ENCODE assay signal across 17 cellular contexts in genomic region chr4:655735-656151, GRCh38. TPM values are rescaled to one million over a fixed set of nuclear protein-coding genes. Genes with fewer than 3 reads are reported as not detected.
DNase-seq lines count a peak whose midpoint lies in the region; ATAC-seq and TF ChIP-seq lines count a peak whose summit lies in the region.
"Had no signal": no experiment of that assay in that cellular context is flagged by ENCODE, and none has a peak within 500 bp of the region (broad histone marks: within the 10 kb centered on the region; RNA-seq: fewer than 3 reads in every experiment).

No MANE protein-coding gene starts in this region.

- TF ChIP-seq POLR2A in sigmoid colon (IDR thresholded peaks at IDR 0.05), result no peak

- CTCF ChIA-PET in Panc1 (lab: Charles Lee), result no interaction called here
- CTCF ChIA-PET in GM10248 (lab: Yijun Ruan, JAX), result no interaction called here

- whole genome bisulfite sequencing in sigmoid colon, 2 donors, result 68 to 76% methylated on average over 18 of the region's 18 CpGs

- H3K4me1 ChIP-seq in Panc1 (ENCODE audit: control insufficient read depth, insufficient read depth, low read length), result no peaks in the 10 kb centered on the region
- H3K4me1 ChIP-seq in lower lobe of right lung, result no peaks in the 10 kb centered on the region
- H3K4me1 ChIP-seq in sigmoid colon, result no peaks in the 10 kb centered on the region

- TF ChIP-seq EP300 in sigmoid colon (IDR thresholded peaks at IDR 0.05), result no peak

- H3K9me3 Mint-ChIP-seq in glutamatergic neuron (ENCODE audit: unreplicated experiment), result peaks cover 6% of the 10 kb centered on the region
- H3K9me3 Mint-ChIP-seq: GM23338 had no signal

- TF ChIP-seq CTCF in Panc1 (IDR thresholded peaks at IDR 0.05), result no peak
- no peak for TF ChIP-seq CTCF in lower lobe of right lung (IDR thresholded peaks at IDR 0.05)
- no peak for TF ChIP-seq CTCF in sigmoid colon (IDR thresholded peaks at IDR 0.05)
- no peak for TF ChIP-seq CTCF in glutamatergic neuron (IDR thresholded peaks at IDR 0.05; ENCODE audit: partially characterized antibody, unreplicated experiment)
- TF ChIP-seq CTCF in GM10248 (IDR thresholded peaks at IDR 0.05; ENCODE audit: control extremely low read depth, extremely low read depth, low read depth, missing control alignments), result no peak

- no peaks in the 10 kb centered on the region for H3K4me1 Mint-ChIP-seq in glutamatergic neuron (ENCODE audit: low read depth, unreplicated experiment)
- H3K4me1 Mint-ChIP-seq: GM23338 had no signal

- BruUV-seq in Panc1 (replicated peaks; lab: Mats Ljungman, UMichigan), result no TSS peak

- peaks cover 14% of the 10 kb centered on the region for H3K27me3 Mint-ChIP-seq in glutamatergic neuron (ENCODE audit: unreplicated experiment)

- no peaks in the 10 kb centered on the region for H3K36me3 ChIP-seq in Panc1 (ENCODE audit: control insufficient read depth, insufficient read depth, low read length)
- no peaks in the 10 kb centered on the region for H3K36me3 ChIP-seq in lower lobe of right lung
- H3K36me3 ChIP-seq in sigmoid colon, result no peaks in the 10 kb centered on the region
- H3K36me3 ChIP-seq: MG63 had no signal

- no peaks in the 10 kb centered on the region for H3K27me3 ChIP-seq in Panc1 (ENCODE audit: control insufficient read depth, insufficient read depth, low read length)
- H3K27me3 ChIP-seq in lower lobe of right lung (ENCODE audit: low read depth), result peaks cover 11% of the 10 kb centered on the region
- peaks cover 0 to 29% (median 8%) of the 10 kb centered on the region in 3 donors for H3K27me3 ChIP-seq in sigmoid colon
- H3K27me3 ChIP-seq: MG63 had no signal

- intact Hi-C loops in Panc1 (cut with micrococcal nuclease; ENCODE audit: unreplicated experiment), result no loop called here
- intact Hi-C loops in lower lobe of right lung (cut with DNase I), result no loop called here
- intact Hi-C loops in sigmoid colon (cut with DNase I), result no loop called here

- H3K4me3 ChIP-seq in Panc1 (ENCODE audit: low read depth in 2 of 2, low read length in 2 of 2), result no peak overlapping the region
- no peak overlapping the region for H3K4me3 ChIP-seq in lower lobe of right lung
- no peak overlapping the region for H3K4me3 ChIP-seq in sigmoid colon
- H3K4me3 ChIP-seq: GM23338, MG63 had no signal

- H3K27ac ChIP-seq in Panc1 (ENCODE audit: low read length), result no peak overlapping the region
- peak overlapping the region; percentile 94 for H3K27ac ChIP-seq in cingulate gyrus (ENCODE audit: low read depth, low read length)
- no peak overlapping the region for H3K27ac ChIP-seq in lower lobe of right lung
- H3K27ac ChIP-seq in sigmoid colon, result no peak overlapping the region

- H3K9me3 ChIP-seq in Panc1 (ENCODE audit: control insufficient read depth, insufficient read depth, low read depth, low read length) (no peaks in the 10 kb centered on the region), lower lobe of right lung (no peaks in the 10 kb centered on the region), sigmoid colon (no peaks in the 10 kb centered on the region)
- H3K9me3 ChIP-seq: MG63 had no signal

- DNase-seq in Panc1 (ENCODE audit: low read depth, low spot score), result no peak
- DNase-seq in lower lobe of right lung, result peak; percentile 45
- peak; percentile 54 for DNase-seq in sigmoid colon
- DNase-seq in AG08396 (ENCODE audit: low spot score), result no peak
- DNase-seq in glutamatergic neuron, result no peak
- no peak for DNase-seq in GM10248 (ENCODE audit: extremely low spot score)
- DNase-seq: ACHN, COR-L47, DMS153, MG63, NCI-H1092, NCI-H1694, NCI-H2227 treated with DMSO at 0.1 percent for 48 hours, NCI-H524, SHP77 had no signal

- H3K4me3 Mint-ChIP-seq in glutamatergic neuron (ENCODE audit: unreplicated experiment), result no peak overlapping the region
- H3K4me3 Mint-ChIP-seq: GM23338 had no signal

- peaks cover 2% of the 10 kb centered on the region for H3K36me3 Mint-ChIP-seq in glutamatergic neuron (ENCODE audit: unreplicated experiment)

- in situ Hi-C loops in Panc1 (cut with HindIII; ENCODE audit: low pct_unique_long_range_greater_than_20kb, low sequenced_read_pairs), result no loop called here

- H3K27ac Mint-ChIP-seq in glutamatergic neuron (ENCODE audit: unreplicated experiment), result no peak overlapping the region
- H3K27ac Mint-ChIP-seq: GM23338 had no signal

- POLR2A ChIA-PET in Panc1 (lab: Charles Lee) (no interaction called here), GM10248 (lab: Yijun Ruan, JAX) (no interaction called here)

- 0 out of 2 replicates have a peak, but pooled peaks have one; percentile 26 for ATAC-seq in Panc1
- ATAC-seq in lower lobe of right lung, result no peak
- ATAC-seq: GM23338 had no signal

RNA-seq across cellular contexts. Expression of gene ATP5ME, which starts 18.3 kb away (rescaled TPM):
- total RNA-seq in Panc1 (2021; ENCODE audit: unreplicated experiment) (257 TPM), lower lobe of right lung (173 TPM), sigmoid colon (100 to 1,000 TPM; 104 to 244 (median 194) TPM), glutamatergic neuron (ENCODE audit: unreplicated experiment) (230 TPM)
- 535 TPM for polyA plus RNA-seq in Panc1 (2012; ENCODE audit: insufficient read length)
- 1,000 to 10,000 TPM in 2 of 3 donors, 100 to 1,000 TPM in 1; 610 to 1,302 (median 1,156) TPM for polyA plus RNA-seq in sigmoid colon

RNA-seq across cellular contexts. Expression of gene MYL5, which starts 18.6 kb away (rescaled TPM):
- total RNA-seq in Panc1 (2021; ENCODE audit: unreplicated experiment) (12.0 TPM), lower lobe of right lung (9.7 TPM), sigmoid colon (10 to 100 TPM in 2 of 4 donors, 1 to 10 TPM in 2; 5.7 to 11.7 (median 9.8) TPM), glutamatergic neuron (ENCODE audit: unreplicated experiment) (13.6 TPM)
- polyA plus RNA-seq in Panc1 (2012; ENCODE audit: insufficient read length), result 14.5 TPM
- polyA plus RNA-seq in sigmoid colon, result 10 to 100 TPM; 19.2 to 29.7 (median 28.7) TPM

RNA-seq across cellular contexts. Expression of gene PDE6B, which starts 30.4 kb away (rescaled TPM):
- total RNA-seq in Panc1 (2021; ENCODE audit: unreplicated experiment) (6.5 TPM), lower lobe of right lung (5.5 TPM), sigmoid colon (1 to 10 TPM in 2 of 4 donors, under 1 TPM in 1, not detected in 1; 0.41 to 5.4 (median 2.6) TPM), glutamatergic neuron (ENCODE audit: unreplicated experiment) (2.3 TPM)
- 16.7 TPM for polyA plus RNA-seq in Panc1 (2012; ENCODE audit: insufficient read length)
- polyA plus RNA-seq in sigmoid colon, result 1 to 10 TPM in 1 of 3 donors, under 1 TPM in 2; under 0.01 to 4.1 (median 0.46) TPM

RNA-seq across cellular contexts. Expression of gene SLC49A3, which starts 33.2 kb away (rescaled TPM):
- total RNA-seq in Panc1 (2021; ENCODE audit: unreplicated experiment), result 0.62 TPM
- polyA plus RNA-seq in Panc1 (2012; ENCODE audit: insufficient read length), result 0.59 TPM
- 31.5 TPM for total RNA-seq in lower lobe of right lung
- total RNA-seq in sigmoid colon, result 1 to 10 TPM; 3.9 to 5.0 (median 4.5) TPM
- 1 to 10 TPM; 2.4 to 6.4 (median 4.6) TPM for polyA plus RNA-seq in sigmoid colon
- not detected for total RNA-seq in glutamatergic neuron (ENCODE audit: unreplicated experiment)

RNA-seq across cellular contexts. Expression of gene PCGF3, which starts 49.9 kb away (rescaled TPM):
- 44.6 TPM for total RNA-seq in Panc1 (2021; ENCODE audit: unreplicated experiment)
- polyA plus RNA-seq in Panc1 (2012; ENCODE audit: insufficient read length), result 65.6 TPM
- 44.8 TPM for total RNA-seq in lower lobe of right lung
- 10 to 100 TPM; 26.4 to 60.1 (median 40.2) TPM for total RNA-seq in sigmoid colon
- polyA plus RNA-seq in sigmoid colon, result 10 to 100 TPM; 15.6 to 52.9 (median 24.5) TPM
- 122 TPM for total RNA-seq in glutamatergic neuron (ENCODE audit: unreplicated experiment)

Comparison
In these comparisons a context has a peak if more than half of its experiments do, and no peak if none do; other contexts are left out.
1. DNase-seq: peak in lower lobe of right lung (single experiment) and sigmoid colon (single experiment); none in Panc1 (single experiment), AG08396 (single experiment), glutamatergic neuron (single experiment) and GM10248 (single experiment).